Comparison of ENCODE assay signal across 2 cellular contexts in the genomic region with DNA sequence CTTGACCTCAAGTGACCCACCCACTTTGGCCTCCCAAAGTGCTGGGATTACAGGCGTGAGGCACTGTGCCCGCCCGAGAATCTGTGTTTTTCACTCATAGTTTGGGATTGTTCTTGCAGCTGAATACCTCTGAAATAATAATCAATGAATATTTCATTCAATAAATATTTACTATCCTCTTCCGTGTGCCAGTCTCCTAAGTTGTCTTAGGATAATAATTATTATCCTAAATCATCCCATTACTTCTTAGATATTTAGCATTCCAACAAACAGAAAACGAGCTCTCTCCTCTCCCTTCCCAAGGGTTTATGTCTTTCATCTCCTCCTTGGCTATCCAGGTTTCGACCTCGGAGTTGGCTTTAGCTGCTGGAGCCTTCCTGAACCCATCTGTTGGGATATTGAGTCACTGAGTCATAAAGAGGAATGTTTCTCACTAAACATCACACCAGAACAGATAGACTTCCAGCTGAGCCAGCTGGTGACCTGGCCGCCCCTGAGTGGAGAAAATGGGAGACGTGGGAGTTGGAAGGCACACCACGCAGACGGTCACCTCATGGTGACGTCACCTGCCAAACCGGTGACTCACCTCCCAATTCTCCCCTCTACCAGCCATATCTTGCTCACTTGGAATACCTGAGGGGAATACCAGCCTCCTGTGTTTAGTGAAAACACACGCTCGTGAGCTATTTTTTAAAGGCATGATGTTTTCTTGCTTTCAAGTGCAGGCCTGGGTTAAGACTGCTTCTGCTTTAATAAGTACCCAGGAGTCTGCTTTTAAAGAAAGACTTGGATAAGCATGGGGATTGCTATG.
TF ChIP-seq lines count a peak whose summit lies in the region.

No MANE protein-coding gene starts in this region.

TF ChIP-seq in K562, 482 proteins besides CTCF, POLR2A, EP300 and RAD21 (continues in another document):
- TF ChIP-seq, protein P1, sequence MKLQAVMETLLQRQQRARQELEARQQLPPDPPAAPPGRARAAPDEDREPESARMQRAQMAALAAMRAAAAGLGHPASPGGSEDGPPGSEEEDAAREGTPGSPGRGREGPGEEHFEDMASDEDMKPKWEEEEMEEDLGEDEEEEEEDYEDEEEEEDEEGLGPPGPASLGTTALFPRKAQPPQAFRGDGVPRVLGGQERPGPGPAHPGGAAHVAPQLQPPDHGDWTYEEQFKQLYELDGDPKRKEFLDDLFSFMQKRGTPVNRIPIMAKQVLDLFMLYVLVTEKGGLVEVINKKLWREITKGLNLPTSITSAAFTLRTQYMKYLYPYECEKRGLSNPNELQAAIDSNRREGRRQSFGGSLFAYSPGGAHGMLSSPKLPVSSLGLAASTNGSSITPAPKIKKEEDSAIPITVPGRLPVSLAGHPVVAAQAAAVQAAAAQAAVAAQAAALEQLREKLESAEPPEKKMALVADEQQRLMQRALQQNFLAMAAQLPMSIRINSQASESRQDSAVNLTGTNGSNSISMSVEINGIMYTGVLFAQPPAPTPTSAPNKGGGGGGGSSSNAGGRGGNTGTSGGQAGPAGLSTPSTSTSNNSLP (IDR thresholded peaks at IDR 0.05; ENCODE audit: borderline replicate concordance, low read depth, low read length), result no peak
- no peak for TF ChIP-seq PCBP2 (IDR thresholded peaks at IDR 0.05; ENCODE audit: low read depth, low read length, poor library complexity, severe bottlenecking)
- no peak for TF ChIP-seq PRMT5 (CRISPR knock-in tag; IDR thresholded peaks at IDR 0.05)
- TF ChIP-seq IRF2 (CRISPR knock-in tag; IDR thresholded peaks at IDR 0.05), result no peak
- TF ChIP-seq ZNF324 (CRISPR knock-in tag; IDR thresholded peaks at IDR 0.05), result no peak
- TF ChIP-seq, protein P2, sequence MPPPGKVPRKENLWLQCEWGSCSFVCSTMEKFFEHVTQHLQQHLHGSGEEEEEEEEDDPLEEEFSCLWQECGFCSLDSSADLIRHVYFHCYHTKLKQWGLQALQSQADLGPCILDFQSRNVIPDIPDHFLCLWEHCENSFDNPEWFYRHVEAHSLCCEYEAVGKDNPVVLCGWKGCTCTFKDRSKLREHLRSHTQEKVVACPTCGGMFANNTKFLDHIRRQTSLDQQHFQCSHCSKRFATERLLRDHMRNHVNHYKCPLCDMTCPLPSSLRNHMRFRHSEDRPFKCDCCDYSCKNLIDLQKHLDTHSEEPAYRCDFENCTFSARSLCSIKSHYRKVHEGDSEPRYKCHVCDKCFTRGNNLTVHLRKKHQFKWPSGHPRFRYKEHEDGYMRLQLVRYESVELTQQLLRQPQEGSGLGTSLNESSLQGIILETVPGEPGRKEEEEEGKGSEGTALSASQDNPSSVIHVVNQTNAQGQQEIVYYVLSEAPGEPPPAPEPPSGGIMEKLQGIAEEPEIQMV (tag; conservative IDR thresholded peaks at IDR 0.05; ENCODE audit: low read depth), result 0 out of 2 replicates have a peak, but pooled peaks have one; percentile 12
- TF ChIP-seq CCNT2 (IDR thresholded peaks at IDR 0.05; ENCODE audit: borderline replicate concordance, extremely low read depth, insufficient read length, low read depth, low read length), result peak; percentile 81
- peak; percentile 74 for TF ChIP-seq STAT5A (IDR thresholded peaks at IDR 0.05; ENCODE audit: borderline replicate concordance, low read length)
- TF ChIP-seq, protein P3, sequence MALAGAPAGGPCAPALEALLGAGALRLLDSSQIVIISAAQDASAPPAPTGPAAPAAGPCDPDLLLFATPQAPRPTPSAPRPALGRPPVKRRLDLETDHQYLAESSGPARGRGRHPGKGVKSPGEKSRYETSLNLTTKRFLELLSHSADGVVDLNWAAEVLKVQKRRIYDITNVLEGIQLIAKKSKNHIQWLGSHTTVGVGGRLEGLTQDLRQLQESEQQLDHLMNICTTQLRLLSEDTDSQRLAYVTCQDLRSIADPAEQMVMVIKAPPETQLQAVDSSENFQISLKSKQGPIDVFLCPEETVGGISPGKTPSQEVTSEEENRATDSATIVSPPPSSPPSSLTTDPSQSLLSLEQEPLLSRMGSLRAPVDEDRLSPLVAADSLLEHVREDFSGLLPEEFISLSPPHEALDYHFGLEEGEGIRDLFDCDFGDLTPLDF (CRISPR knock-in tag; IDR thresholded peaks at IDR 0.05), result no peak
- TF ChIP-seq ARNT (IDR thresholded peaks at IDR 0.05), result peak; percentile 36 to 64; a peak in 1 of 4 replicates
- peak in 1 of 2 experiments; percentile 51; a peak in 1 of 4 replicates for TF ChIP-seq SRF (CRISPR knock-in tag; IDR thresholded peaks at IDR 0.05)
- no peak for TF ChIP-seq BMI1 (IDR thresholded peaks at IDR 0.05; ENCODE audit: low read length)
- TF ChIP-seq FOS (IDR thresholded peaks at IDR 0.05; ENCODE audit: extremely low read depth, insufficient read length), result peak; percentile 82
- no peak for TF ChIP-seq ZSCAN29 (IDR thresholded peaks at IDR 0.05)
- no peak for TF ChIP-seq ZBTB8A (IDR thresholded peaks at IDR 0.05; ENCODE audit: partially characterized antibody)
- TF ChIP-seq SREBF1 (IDR thresholded peaks at IDR 0.05; ENCODE audit: borderline replicate concordance, low read depth, low read length), result peak; percentile 99
- TF ChIP-seq, protein P4, sequence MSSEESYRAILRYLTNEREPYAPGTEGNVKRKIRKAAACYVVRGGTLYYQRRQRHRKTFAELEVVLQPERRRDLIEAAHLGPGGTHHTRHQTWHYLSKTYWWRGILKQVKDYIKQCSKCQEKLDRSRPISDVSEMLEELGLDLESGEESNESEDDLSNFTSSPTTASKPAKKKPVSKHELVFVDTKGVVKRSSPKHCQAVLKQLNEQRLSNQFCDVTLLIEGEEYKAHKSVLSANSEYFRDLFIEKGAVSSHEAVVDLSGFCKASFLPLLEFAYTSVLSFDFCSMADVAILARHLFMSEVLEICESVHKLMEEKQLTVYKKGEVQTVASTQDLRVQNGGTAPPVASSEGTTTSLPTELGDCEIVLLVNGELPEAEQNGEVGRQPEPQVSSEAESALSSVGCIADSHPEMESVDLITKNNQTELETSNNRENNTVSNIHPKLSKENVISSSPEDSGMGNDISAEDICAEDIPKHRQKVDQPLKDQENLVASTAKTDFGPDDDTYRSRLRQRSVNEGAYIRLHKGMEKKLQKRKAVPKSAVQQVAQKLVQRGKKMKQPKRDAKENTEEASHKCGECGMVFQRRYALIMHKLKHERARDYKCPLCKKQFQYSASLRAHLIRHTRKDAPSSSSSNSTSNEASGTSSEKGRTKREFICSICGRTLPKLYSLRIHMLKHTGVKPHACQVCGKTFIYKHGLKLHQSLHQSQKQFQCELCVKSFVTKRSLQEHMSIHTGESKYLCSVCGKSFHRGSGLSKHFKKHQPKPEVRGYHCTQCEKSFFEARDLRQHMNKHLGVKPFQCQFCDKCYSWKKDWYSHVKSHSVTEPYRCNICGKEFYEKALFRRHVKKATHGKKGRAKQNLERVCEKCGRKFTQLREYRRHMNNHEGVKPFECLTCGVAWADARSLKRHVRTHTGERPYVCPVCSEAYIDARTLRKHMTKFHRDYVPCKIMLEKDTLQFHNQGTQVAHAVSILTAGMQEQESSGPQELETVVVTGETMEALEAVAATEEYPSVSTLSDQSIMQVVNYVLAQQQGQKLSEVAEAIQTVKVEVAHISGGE (CRISPR knock-in tag; IDR thresholded peaks at IDR 0.05), result peak in 1 of 3 experiments; percentile 40; a peak in 1 of 6 replicates
- peak; percentile 95 for TF ChIP-seq MYNN (IDR thresholded peaks at IDR 0.05)
- TF ChIP-seq MYNN (CRISPR knock-in tag; IDR thresholded peaks at IDR 0.05), result no peak
- no peak for TF ChIP-seq RBM17 (IDR thresholded peaks at IDR 0.05; ENCODE audit: borderline replicate concordance, low read depth, low read length)
- TF ChIP-seq MEIS2 (IDR thresholded peaks at IDR 0.05; ENCODE audit: partially characterized antibody), result peak; percentile 43
- TF ChIP-seq HIVEP1 (CRISPR knock-in tag; IDR thresholded peaks at IDR 0.05), result 0 out of 2 replicates have a peak, but pooled peaks have one; percentile 29
- peak; percentile 90 for TF ChIP-seq MTA3 (IDR thresholded peaks at IDR 0.05; ENCODE audit: borderline replicate concordance)
- 0 out of 2 replicates have a peak, but pooled peaks have one; percentile 24 for TF ChIP-seq HDAC8 (tag; IDR thresholded peaks at IDR 0.05)

TF ChIP-seq in HepG2, 621 proteins besides CTCF, POLR2A, EP300 and RAD21 (continues in another document):
- TF ChIP-seq, protein P5, sequence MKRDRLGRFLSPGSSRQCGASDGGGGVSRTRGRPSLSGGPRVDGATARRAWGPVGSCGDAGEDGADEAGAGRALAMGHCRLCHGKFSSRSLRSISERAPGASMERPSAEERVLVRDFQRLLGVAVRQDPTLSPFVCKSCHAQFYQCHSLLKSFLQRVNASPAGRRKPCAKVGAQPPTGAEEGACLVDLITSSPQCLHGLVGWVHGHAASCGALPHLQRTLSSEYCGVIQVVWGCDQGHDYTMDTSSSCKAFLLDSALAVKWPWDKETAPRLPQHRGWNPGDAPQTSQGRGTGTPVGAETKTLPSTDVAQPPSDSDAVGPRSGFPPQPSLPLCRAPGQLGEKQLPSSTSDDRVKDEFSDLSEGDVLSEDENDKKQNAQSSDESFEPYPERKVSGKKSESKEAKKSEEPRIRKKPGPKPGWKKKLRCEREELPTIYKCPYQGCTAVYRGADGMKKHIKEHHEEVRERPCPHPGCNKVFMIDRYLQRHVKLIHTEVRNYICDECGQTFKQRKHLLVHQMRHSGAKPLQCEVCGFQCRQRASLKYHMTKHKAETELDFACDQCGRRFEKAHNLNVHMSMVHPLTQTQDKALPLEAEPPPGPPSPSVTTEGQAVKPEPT (CRISPR knock-in tag; IDR thresholded peaks at IDR 0.05; ENCODE audit: low read depth), result no peak
- peak; percentile 61; the same call in 1 of the 2 replicates for TF ChIP-seq HOXA3 (CRISPR knock-in tag; IDR thresholded peaks at IDR 0.05)
- peak; percentile 95 for TF ChIP-seq FOSL2 (CRISPR knock-in tag; IDR thresholded peaks at IDR 0.05)
- TF ChIP-seq, protein P6, sequence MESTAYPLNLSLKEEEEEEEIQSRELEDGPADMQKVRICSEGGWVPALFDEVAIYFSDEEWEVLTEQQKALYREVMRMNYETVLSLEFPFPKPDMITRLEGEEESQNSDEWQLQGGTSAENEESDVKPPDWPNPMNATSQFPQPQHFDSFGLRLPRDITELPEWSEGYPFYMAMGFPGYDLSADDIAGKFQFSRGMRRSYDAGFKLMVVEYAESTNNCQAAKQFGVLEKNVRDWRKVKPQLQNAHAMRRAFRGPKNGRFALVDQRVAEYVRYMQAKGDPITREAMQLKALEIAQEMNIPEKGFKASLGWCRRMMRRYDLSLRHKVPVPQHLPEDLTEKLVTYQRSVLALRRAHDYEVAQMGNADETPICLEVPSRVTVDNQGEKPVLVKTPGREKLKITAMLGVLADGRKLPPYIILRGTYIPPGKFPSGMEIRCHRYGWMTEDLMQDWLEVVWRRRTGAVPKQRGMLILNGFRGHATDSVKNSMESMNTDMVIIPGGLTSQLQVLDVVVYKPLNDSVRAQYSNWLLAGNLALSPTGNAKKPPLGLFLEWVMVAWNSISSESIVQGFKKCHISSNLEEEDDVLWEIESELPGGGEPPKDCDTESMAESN (CRISPR knock-in tag; conservative IDR thresholded peaks at IDR 0.05), result no peak
- no peak for TF ChIP-seq ZKSCAN5 (CRISPR knock-in tag; IDR thresholded peaks at IDR 0.05)
- TF ChIP-seq NR2F1 (CRISPR knock-in tag; IDR thresholded peaks at IDR 0.05), result 0 out of 4 replicates have a peak, but pooled peaks of 1 of the 2 experiments have one; percentile 12
- TF ChIP-seq, protein P7, sequence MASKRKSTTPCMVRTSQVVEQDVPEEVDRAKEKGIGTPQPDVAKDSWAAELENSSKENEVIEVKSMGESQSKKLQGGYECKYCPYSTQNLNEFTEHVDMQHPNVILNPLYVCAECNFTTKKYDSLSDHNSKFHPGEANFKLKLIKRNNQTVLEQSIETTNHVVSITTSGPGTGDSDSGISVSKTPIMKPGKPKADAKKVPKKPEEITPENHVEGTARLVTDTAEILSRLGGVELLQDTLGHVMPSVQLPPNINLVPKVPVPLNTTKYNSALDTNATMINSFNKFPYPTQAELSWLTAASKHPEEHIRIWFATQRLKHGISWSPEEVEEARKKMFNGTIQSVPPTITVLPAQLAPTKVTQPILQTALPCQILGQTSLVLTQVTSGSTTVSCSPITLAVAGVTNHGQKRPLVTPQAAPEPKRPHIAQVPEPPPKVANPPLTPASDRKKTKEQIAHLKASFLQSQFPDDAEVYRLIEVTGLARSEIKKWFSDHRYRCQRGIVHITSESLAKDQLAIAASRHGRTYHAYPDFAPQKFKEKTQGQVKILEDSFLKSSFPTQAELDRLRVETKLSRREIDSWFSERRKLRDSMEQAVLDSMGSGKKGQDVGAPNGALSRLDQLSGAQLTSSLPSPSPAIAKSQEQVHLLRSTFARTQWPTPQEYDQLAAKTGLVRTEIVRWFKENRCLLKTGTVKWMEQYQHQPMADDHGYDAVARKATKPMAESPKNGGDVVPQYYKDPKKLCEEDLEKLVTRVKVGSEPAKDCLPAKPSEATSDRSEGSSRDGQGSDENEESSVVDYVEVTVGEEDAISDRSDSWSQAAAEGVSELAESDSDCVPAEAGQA (IDR thresholded peaks at IDR 0.05; ENCODE audit: low read depth), result peak; percentile 59; the same call in 1 of the 2 replicates
- TF ChIP-seq, protein P7 (CRISPR knock-in tag; IDR thresholded peaks at IDR 0.05; ENCODE audit: borderline replicate concordance), result no peak
- TF ChIP-seq, protein P8, sequence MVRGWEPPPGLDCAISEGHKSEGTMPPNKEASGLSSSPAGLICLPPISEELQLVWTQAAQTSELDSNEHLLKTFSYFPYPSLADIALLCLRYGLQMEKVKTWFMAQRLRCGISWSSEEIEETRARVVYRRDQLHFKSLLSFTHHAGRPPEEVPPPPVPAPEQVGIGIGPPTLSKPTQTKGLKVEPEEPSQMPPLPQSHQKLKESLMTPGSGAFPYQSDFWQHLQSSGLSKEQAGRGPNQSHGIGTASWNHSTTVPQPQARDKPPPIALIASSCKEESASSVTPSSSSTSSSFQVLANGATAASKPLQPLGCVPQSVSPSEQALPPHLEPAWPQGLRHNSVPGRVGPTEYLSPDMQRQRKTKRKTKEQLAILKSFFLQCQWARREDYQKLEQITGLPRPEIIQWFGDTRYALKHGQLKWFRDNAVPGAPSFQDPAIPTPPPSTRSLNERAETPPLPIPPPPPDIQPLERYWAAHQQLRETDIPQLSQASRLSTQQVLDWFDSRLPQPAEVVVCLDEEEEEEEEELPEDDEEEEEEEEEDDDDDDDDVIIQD (CRISPR knock-in tag; IDR thresholded peaks at IDR 0.05; ENCODE audit: low read depth), result peak; percentile 11; the same call in 1 of the 2 replicates
